ENCODE assay signal across 25 cellular contexts in genomic region chr5:173858025-173858674, GRCh38.
"Had no signal": no experiment of that assay in that cellular context is flagged by ENCODE, and none has a peak within 500 bp of the region (broad histone marks: within the 10 kb centered on the region; RNA-seq: fewer than 3 reads in every experiment).

No MANE protein-coding gene starts in this region.

- H3K36me3 ChIP-seq: gastroesophageal sphincter, pancreas, spleen, thoracic aorta, transverse colon had no signal

- H3K4me3 ChIP-seq: dorsolateral prefrontal cortex, gastroesophageal sphincter, mucosa of descending colon, pancreas, psoas muscle, spleen, thoracic aorta, transverse colon had no signal

- ATAC-seq: esophagus mucosa; gastroesophageal sphincter; naive thymus-derived CD8-positive, alpha-beta T cell; pancreas; psoas muscle; sciatic nerve; stimulated activated naive B cell treated with anti-CD40 and anti-IgM and Interleukin-4, amounts not matched to agents 10 μg/mL and 1 μg/mL and 100 μg/mL, for 72 hours; stimulated activated naive CD8-positive, alpha-beta T cell treated with anti-CD3 and anti-CD28 coated beads, Interleukin-15, amount 100 ng/mL, for 72 hours had no signal

- H3K9me3 ChIP-seq: gastroesophageal sphincter, mucosa of descending colon, pancreas, psoas muscle, spleen, thoracic aorta, transverse colon had no signal

- H3K4me1 ChIP-seq: psoas muscle had no signal

- H3K27ac ChIP-seq: dorsolateral prefrontal cortex, gastroesophageal sphincter, psoas muscle, thoracic aorta had no signal

- DNase-seq: central memory CD4-positive, alpha-beta T cell; cortex of kidney; dorsolateral prefrontal cortex; effector CD8-positive, alpha-beta T cell; glutamatergic neuron; immature natural killer cell; mucosa of descending colon; naive thymus-derived CD8-positive, alpha-beta T cell; nucleus accumbens; pancreas; psoas muscle; spleen; stimulated activated CD4-positive, alpha-beta T cell treated with anti-CD3 and anti-CD28 coated beads, Interleukin-15, amount 100 ng/mL, for 24 hours; stimulated activated CD4-positive, alpha-beta T cell treated with anti-CD3 and anti-CD28 coated beads, Interleukin-1b, Interleukin-23, amount 100 ng/mL, for 48 hours; stimulated activated CD4-positive, alpha-beta T cell treated with anti-CD3 and anti-CD28 coated beads, Interleukin-4, amount 100 ng/mL, for 24 hours; stimulated activated naive B cell treated with anti-CD40 and anti-IgM and Interleukin-4, amounts not matched to agents 10 μg/mL and 1 μg/mL and 100 μg/mL, for 72 hours; stimulated activated naive CD8-positive, alpha-beta T cell treated with anti-CD3 and anti-CD28 coated beads, Interleukin-15, amount 100 ng/mL, for 72 hours; substantia nigra; transverse colon had no signal

- H3K27me3 ChIP-seq: dorsolateral prefrontal cortex, gastroesophageal sphincter, pancreas, spleen, transverse colon had no signal

- FAIRE-seq: keratinocyte, pancreas, urothelium cell line had no signal
